17 cellular contexts compared by ENCODE assay signal in genomic region chr15:90151989-90152645, GRCh38. TPM values are rescaled to one million over a fixed set of nuclear protein-coding genes. Genes with fewer than 3 reads are reported as not detected.
A peak's percentile ranks its signal among the peaks of the same experiment; 100 is the strongest.
DNase-seq lines count a peak whose midpoint lies in the region; ATAC-seq and TF ChIP-seq lines count a peak whose summit lies in the region.
"Had no signal": no experiment of that assay in that cellular context is flagged by ENCODE, and none has a peak within 500 bp of the region (broad histone marks: within the 10 kb centered on the region; RNA-seq: fewer than 3 reads in every experiment).

No MANE protein-coding gene starts in this region.

- peak; percentile 84 for DNase-seq in H9
- DNase-seq in caudate nucleus (lab: John Stamatoyannopoulos, UW): peak in 11 of 61 donors; percentile 2 to 53 (median 15)
- peak; percentile 87 for DNase-seq in iPS-NIHi7 (ENCODE audit: extremely low spot score)
- peak in 3 of 5 donors; percentile 45 to 67 (median 62) for DNase-seq in ovary
- no peak for DNase-seq in stimulated activated naive CD4-positive, alpha-beta T cell treated with Interleukin-2 at 50 U/mL for 16 hours (lab: John Stamatoyannopoulos, UW)
- DNase-seq: Calu3; effector memory CD4-positive, alpha-beta T cell; mucosa of descending colon; NCI-H1694; NCI-H446 treated with DMSO at 0.1 percent for 48 hours; spleen had no signal

- H2BK20ac ChIP-seq in H9 (ENCODE audit: low read depth, low read length, poor library complexity, severe bottlenecking): no peak overlapping the region

- no peaks in the 10 kb centered on the region for H3K79me1 ChIP-seq in H9 (ENCODE audit: insufficient read depth, low read depth, low read length, poor library complexity, severe bottlenecking)

- no peak overlapping the region for H3K4me2 ChIP-seq in H9 (ENCODE audit: insufficient read depth, insufficient read length, low read length)

- H2AFZ ChIP-seq in H9 (ENCODE audit: low read length): no peak overlapping the region
- H2AFZ ChIP-seq: parathyroid adenoma had no signal

- H2BK120ac ChIP-seq in H9 (ENCODE audit: low read depth, low read length, poor library complexity, severe bottlenecking): no peak overlapping the region

- H3T11ph ChIP-seq in H9 (ENCODE audit: low read length): no peak overlapping the region

- TF ChIP-seq EP300 in ovary (IDR thresholded peaks at IDR 0.05): no peak

- no peaks in the 10 kb centered on the region for H3K79me2 ChIP-seq in H9 (ENCODE audit: insufficient read depth, low read length)
- H3K79me2 ChIP-seq: parathyroid adenoma had no signal

- no peak for ATAC-seq in HG03097 (IDR thresholded peaks at IDR 0.05; ENCODE audit: low FRiP score, unreplicated experiment)
- no peak for ATAC-seq in GM21528 (IDR thresholded peaks at IDR 0.05; ENCODE audit: low FRiP score, unreplicated experiment)
- ATAC-seq in GM21423 (IDR thresholded peaks at IDR 0.05; ENCODE audit: unreplicated experiment): no peak
- ATAC-seq: mucosa of descending colon had no signal

- no peak overlapping the region for H4K8ac ChIP-seq in H9 (replicated peaks; ENCODE audit: insufficient read length, low read depth, low read length)

- H3K14ac ChIP-seq in H9 (ENCODE audit: insufficient read depth, low read length): no peak overlapping the region

- TF ChIP-seq CTCF in H9 (conservative IDR thresholded peaks at IDR 0.05) (no peak), ovary (IDR thresholded peaks at IDR 0.05) (no peak)

- peak overlapping the region; percentile 80 to 95 (median 93) for H3K27ac Mint-ChIP-seq in H9
- H3K27ac Mint-ChIP-seq: activated naive CD8-positive, alpha-beta T cell; stimulated activated naive CD8-positive, alpha-beta T cell treated with anti-CD3 and anti-CD28 coated beads, Interleukin-15, Interleukin-2, amounts not matched to agents 100 ng/mL and 50 ng/mL, for 24 hours had no signal

- peaks cover 18 to 19% of the 10 kb centered on the region in 2 experiments for H3K4me1 Mint-ChIP-seq in H9

- WGBS in H9 (ENCODE audit: extremely low coverage, insufficient read length, low lambda C conversion rate): no CpG with 5 or more reads among the region's 10 CpGs
- WGBS in ovary, 3 donors: 69 to 74% (median 74%) methylated on average over 10 of the region's 10 CpGs

- H3K23ac ChIP-seq in H9 (ENCODE audit: insufficient read length, low read depth, low read length): no peak overlapping the region

- no peak overlapping the region for H2BK15ac ChIP-seq in H9 (ENCODE audit: low read depth, low read length)

- peaks cover 16% of the 10 kb centered on the region for H3K27me3 Mint-ChIP-seq in H9 (ENCODE audit: low read depth)
- H3K27me3 Mint-ChIP-seq: activated naive CD8-positive, alpha-beta T cell; stimulated activated naive CD8-positive, alpha-beta T cell treated with anti-CD3 and anti-CD28 coated beads, Interleukin-15, Interleukin-2, amounts not matched to agents 100 ng/mL and 50 ng/mL, for 24 hours had no signal

- no peak overlapping the region for H3K27ac ChIP-seq in H9 (ENCODE audit: insufficient read length, low read depth, low read length)
- H3K27ac ChIP-seq in caudate nucleus (ENCODE audit: low read depth, low read length): peak overlapping the region; percentile 67
- no peak overlapping the region for H3K27ac ChIP-seq in ovary
- H3K27ac ChIP-seq: parathyroid adenoma, spleen had no signal

- H3K4me1 ChIP-seq in H9 (ENCODE audit: insufficient read depth, low read length): peaks cover 7% of the 10 kb centered on the region; the same call in 1 of the 2 replicates
- peaks cover 2% of the 10 kb centered on the region for H3K4me1 ChIP-seq in ovary (ENCODE audit: insufficient read depth)
- H3K4me1 ChIP-seq: parathyroid adenoma had no signal

- H3K4me3 ChIP-seq in ovary: no peak overlapping the region
- H3K4me3 ChIP-seq: mucosa of descending colon, spleen had no signal

- no peak overlapping the region for H2BK5ac ChIP-seq in H9 (ENCODE audit: insufficient read length, low read length)

- H3K23me2 ChIP-seq in H9 (ENCODE audit: insufficient read length, low read depth, low read length, poor library complexity, severe bottlenecking): no peaks in the 10 kb centered on the region

- no peaks in the 10 kb centered on the region for H3K36me3 Mint-ChIP-seq in H9 (ENCODE audit: insufficient read depth in 1 of 3, low read depth in 3 of 3)
- H3K36me3 Mint-ChIP-seq: activated naive CD8-positive, alpha-beta T cell had no signal

- H3K27me3 ChIP-seq in H9 (ENCODE audit: insufficient read depth, low read length): no peaks in the 10 kb centered on the region
- H3K27me3 ChIP-seq in ovary: no peaks in the 10 kb centered on the region
- H3K27me3 ChIP-seq: spleen had no signal

- no peak overlapping the region for H3K4ac ChIP-seq in H9 (ENCODE audit: low read depth, low read length)

- H3K9me3 ChIP-seq in H9 (ENCODE audit: control insufficient read depth, low read depth, low read length) (no peaks in the 10 kb centered on the region), ovary (no peaks in the 10 kb centered on the region)
- H3K9me3 ChIP-seq: mucosa of descending colon, spleen had no signal

- no peak overlapping the region for H2BK12ac ChIP-seq in H9 (ENCODE audit: insufficient read length, low read depth, low read length)

- TF ChIP-seq POLR2A in ovary (IDR thresholded peaks at IDR 0.05): no peak

- no peak overlapping the region for H3K56ac ChIP-seq in H9 (ENCODE audit: insufficient read length, low read depth, low read length)

- H3K4me3 Mint-ChIP-seq in H9: peak overlapping the region in 1 of 2 experiments; percentile 58; a peak in 3 of 5 replicates
- H3K4me3 Mint-ChIP-seq: activated naive CD8-positive, alpha-beta T cell; stimulated activated naive CD8-positive, alpha-beta T cell treated with anti-CD3 and anti-CD28 coated beads, Interleukin-15, Interleukin-2, amounts not matched to agents 100 ng/mL and 50 ng/mL, for 24 hours had no signal

- H4K5ac ChIP-seq in H9 (ENCODE audit: insufficient read length, low read depth, low read length): no peak overlapping the region

- H3K9ac ChIP-seq in H9 (ENCODE audit: extremely low read depth, insufficient read length, low read length): no peak overlapping the region
- H3K9ac ChIP-seq: parathyroid adenoma had no signal

- H3K9me3 Mint-ChIP-seq in H9: no peaks in the 10 kb centered on the region
- H3K9me3 Mint-ChIP-seq: stimulated activated naive CD8-positive, alpha-beta T cell treated with anti-CD3 and anti-CD28 coated beads, Interleukin-15, Interleukin-2, amounts not matched to agents 100 ng/mL and 50 ng/mL, for 24 hours had no signal

- intact Hi-C loops in ovary (cut with DNase I): loop anchor here in 1 of 4 donors (5.0 kb wide), 1 partner anchor 160 kb away; no protein-coding TSS in a partner anchor

- H4K91ac ChIP-seq in H9 (ENCODE audit: insufficient read length, low read depth, low read length): no peak overlapping the region

- no peaks in the 10 kb centered on the region for H4K20me1 ChIP-seq in H9 (ENCODE audit: control insufficient read depth, insufficient read depth, insufficient read length)

- H2AK5ac ChIP-seq in H9 (ENCODE audit: insufficient read length, low read length): no peak overlapping the region

- no peak overlapping the region for H3K18ac ChIP-seq in H9 (ENCODE audit: insufficient read length, low read depth, low read length)

- no peaks in the 10 kb centered on the region for H3K36me3 ChIP-seq in ovary
- H3K36me3 ChIP-seq: spleen had no signal

RNA-seq across cellular contexts. Expression of gene SEMA4B, which starts 49.0 kb away (rescaled TPM):
- total RNA-seq in H9 (2021) (32.5 and 33.2 TPM in 2 replicates), ovary (10 to 100 TPM; 25.3 to 83.8 (median 51.0) TPM)
- 10 to 100 TPM; 12.4 to 24.4 TPM for polyA plus RNA-seq in ovary

RNA-seq across cellular contexts. Expression of gene IDH2, which starts 49.8 kb away (rescaled TPM):
- 57.7 and 62.5 TPM in 2 replicates for total RNA-seq in H9 (2021)
- total RNA-seq in ovary: 10 to 100 TPM; 13.7 to 44.6 (median 25.4) TPM
- 10 to 100 TPM; 21.3 to 27.4 TPM for polyA plus RNA-seq in ovary
